ENCODE assay signal across 26 cellular contexts in genomic region chr1:56663846-56664245, GRCh38.
"Had no signal": no experiment of that assay in that cellular context is flagged by ENCODE, and none has a peak within 500 bp of the region (broad histone marks: within the 10 kb centered on the region; RNA-seq: fewer than 3 reads in every experiment).

No MANE protein-coding gene starts in this region.

- H3K4me1 ChIP-seq: colonic mucosa, esophagus squamous epithelium, lower lobe of right lung had no signal

- H3K9me3 ChIP-seq: colonic mucosa, esophagus squamous epithelium, gastrocnemius medialis, heart right ventricle, lower lobe of right lung, mucosa of descending colon had no signal

- ATAC-seq: effector memory CD8-positive, alpha-beta T cell; esophagus mucosa; gastrocnemius medialis; left colon; left lobe of liver; left ventricle myocardium superior; lower lobe of right lung; mucosa of descending colon had no signal

- DNase-seq: colonic mucosa; cortex of kidney; effector CD8-positive, alpha-beta T cell; effector memory CD8-positive, alpha-beta T cell; endodermal cell; erythroblast; esophagus squamous epithelium; foreskin fibroblast; foreskin melanocyte; gastrocnemius medialis; glutamatergic neuron; head of caudate nucleus; heart right ventricle; hippocampal formation; kidney glomerular epithelial cell; left colon; left ventricle myocardium superior; lower lobe of right lung; mesenchymal stem cell; mucosa of descending colon had no signal

- H3K4me1 Mint-ChIP-seq: endodermal cell, mesothelial cell of epicardium had no signal

- H3K27ac ChIP-seq: colonic mucosa, epithelial cell of prostate, esophagus squamous epithelium, gastrocnemius medialis, heart right ventricle, lower lobe of right lung had no signal

- H3K9me3 Mint-ChIP-seq: dendritic cell treated with granulocyte-macrophage colony-stimulating factor and Interleukin-4, amounts not matched to agents 40 ng/mL and 50 ng/mL, for 4 days; endodermal cell; mesothelial cell of epicardium had no signal

- H3K27me3 Mint-ChIP-seq: dendritic cell treated with granulocyte-macrophage colony-stimulating factor and Interleukin-4, amounts not matched to agents 40 ng/mL and 50 ng/mL, for 4 days had no signal

- H3K27ac Mint-ChIP-seq: dendritic cell treated with granulocyte-macrophage colony-stimulating factor and Interleukin-4, amounts not matched to agents 40 ng/mL and 50 ng/mL, for 4 days; effector memory CD8-positive, alpha-beta T cell; endodermal cell; mesothelial cell of epicardium had no signal

- H3K4me3 ChIP-seq: colonic mucosa, esophagus squamous epithelium, gastrocnemius medialis, heart right ventricle, lower lobe of right lung, mucosa of descending colon had no signal

- H3K36me3 ChIP-seq: colonic mucosa, esophagus squamous epithelium, gastrocnemius medialis, heart right ventricle, lower lobe of right lung had no signal

- H3K4me3 Mint-ChIP-seq: dendritic cell treated with granulocyte-macrophage colony-stimulating factor and Interleukin-4, amounts not matched to agents 40 ng/mL and 50 ng/mL, for 4 days; effector memory CD8-positive, alpha-beta T cell; endodermal cell; mesothelial cell of epicardium had no signal

- FAIRE-seq: keratinocyte had no signal

- H3K27me3 ChIP-seq: colonic mucosa, esophagus squamous epithelium, gastrocnemius medialis, heart right ventricle had no signal
